Comparison of ENCODE assay signal across 8 cellular contexts in genomic region chr1:156081174-156082110, GRCh38. TPM values are rescaled to one million over a fixed set of nuclear protein-coding genes. Genes with fewer than 3 reads are reported as not detected.
DNase-seq lines count a peak whose midpoint lies in the region; ATAC-seq and TF ChIP-seq lines count a peak whose summit lies in the region.

No MANE protein-coding gene starts in this region.

- H3K9ac ChIP-seq in NT2/D1 (ENCODE audit: insufficient read length, low read depth): peak overlapping the region; percentile 96

- DNase-seq in GM13977 (ENCODE audit: low spot score) (peak; percentile 44), NT2/D1 (ENCODE audit: low read depth, low spot score) (no peak), gastrocnemius medialis (no peak), cerebellum (ENCODE audit: low spot score) (no peak), NOMO-1 (lab: John Stamatoyannopoulos, UW; ENCODE audit: unreplicated experiment in 2 of 2) (no peak), GM19238 (ENCODE audit: insufficient read length, low spot score) (no peak)
- DNase-seq in effector CD8-positive, alpha-beta T cell (lab: John Stamatoyannopoulos, UW): no peak

- TF ChIP-seq POLR2A in gastrocnemius medialis (IDR thresholded peaks at IDR 0.05): no peak

- H3K4me3 ChIP-seq in NT2/D1 (ENCODE audit: insufficient read length, low read depth) (peak overlapping the region; percentile 93), esophagus (ENCODE audit: low read depth in 1 of 2, low read length in 2 of 2) (peak overlapping the region; percentile 31 to 79), gastrocnemius medialis (peak overlapping the region; percentile 81 to 95 (median 87))

- H3K9me3 ChIP-seq in NT2/D1 (ENCODE audit: insufficient read depth, low read length) (no peaks in the 10 kb centered on the region), esophagus (ENCODE audit: control insufficient read depth in 2 of 2, insufficient read depth in 1 of 2, low read depth in 1 of 2, low read length in 1 of 2) (no peaks in the 10 kb centered on the region), gastrocnemius medialis (no peaks in the 10 kb centered on the region)

- no peaks in the 10 kb centered on the region for H3K27me3 ChIP-seq in NT2/D1 (ENCODE audit: insufficient read depth, insufficient read length)
- no peaks in the 10 kb centered on the region for H3K27me3 ChIP-seq in esophagus (ENCODE audit: control insufficient read depth in 1 of 2, insufficient read depth in 2 of 2, low read length in 2 of 2)
- peaks cover 0 to 5% (median 0%) of the 10 kb centered on the region in 3 donors for H3K27me3 ChIP-seq in gastrocnemius medialis

- H3K36me3 ChIP-seq in NT2/D1 (ENCODE audit: insufficient read depth, insufficient read length, low read length) (peaks cover 46% of the 10 kb centered on the region), esophagus (ENCODE audit: control insufficient read depth in 2 of 2, insufficient read depth in 2 of 2, low read length in 1 of 2) (peaks cover 0 to 4% of the 10 kb centered on the region in 2 donors), gastrocnemius medialis (no peaks in the 10 kb centered on the region)

- peaks cover 23% of the 10 kb centered on the region for H3K4me1 ChIP-seq in NT2/D1 (ENCODE audit: insufficient read depth, insufficient read length)
- peaks cover 0 to 6% of the 10 kb centered on the region in 2 donors for H3K4me1 ChIP-seq in esophagus (ENCODE audit: control insufficient read depth in 2 of 2, insufficient read depth in 2 of 2, low read length in 1 of 2)
- H3K4me1 ChIP-seq in gastrocnemius medialis: peaks cover 3 to 14% of the 10 kb centered on the region in 2 donors

- H3K27ac ChIP-seq in esophagus (ENCODE audit: low read depth in 2 of 2, low read length in 1 of 2) (no peak overlapping the region), gastrocnemius medialis (no peak overlapping the region)

- 4 to 9% methylated on average over 36 to 61 of the region's 64 CpGs for WGBS in esophagus, 2 donors

- intact Hi-C loops in gastrocnemius medialis (cut with DNase I; ENCODE audit: low total_unique reads): no loop called here

- no peak for TF ChIP-seq CTCF in GM13977 (IDR thresholded peaks at IDR 0.05; ENCODE audit: extremely low read depth, insufficient read depth, missing control alignments)
- no peak for TF ChIP-seq CTCF in gastrocnemius medialis (IDR thresholded peaks at IDR 0.05 in 4 of 5, conservative IDR thresholded peaks at IDR 0.05 in 1 of 5)

- in situ Hi-C loops in GM13977 (cut with MboI; ENCODE audit: low pct_unique_long_range_greater_than_20kb, low sequenced_read_pairs, unreplicated experiment): no loop called here
- in situ Hi-C loops in gastrocnemius medialis (cut with MboI; ENCODE audit: low sequenced_read_pairs in 4 of 4): no loop called here

- no peak for ATAC-seq in gastrocnemius medialis

RNA-seq across cellular contexts. Expression of gene MEX3A, which starts 0.8 kb away (rescaled TPM):
- polyA plus RNA-seq in esophagus: under 1 TPM; 0.36 to 0.59 TPM
- total RNA-seq in gastrocnemius medialis (not detected), cerebellum (49.8 TPM)

RNA-seq across cellular contexts. Expression of gene RAB25, which starts 20.5 kb away (rescaled TPM):
- polyA plus RNA-seq in esophagus: 100 to 1,000 TPM; 470 to 576 TPM
- 1 to 10 TPM in 1 of 4 donors, not detected in 3; 1.2 TPM for total RNA-seq in gastrocnemius medialis
- total RNA-seq in cerebellum: not detected

RNA-seq across cellular contexts. Expression of gene LAMTOR2, which starts 26.9 kb away (rescaled TPM):
- polyA plus RNA-seq in esophagus: 100 to 1,000 TPM in 1 of 2 donors, 10 to 100 TPM in 1; 82.6 to 101 TPM
- total RNA-seq in gastrocnemius medialis: 10 to 100 TPM; 51.5 to 82.7 (median 72.6) TPM
- total RNA-seq in cerebellum: 19.6 TPM

RNA-seq across cellular contexts. Expression of gene UBQLN4, which starts 27.8 kb away (rescaled TPM):
- 10 to 100 TPM; 18.3 to 21.0 TPM for polyA plus RNA-seq in esophagus
- 10 to 100 TPM; 42.3 to 60.1 (median 46.0) TPM for total RNA-seq in gastrocnemius medialis
- total RNA-seq in cerebellum: 21.9 TPM

RNA-seq across cellular contexts. Expression of gene LMNA, which starts 33.1 kb away (rescaled TPM):
- polyA plus RNA-seq in esophagus: 100 to 1,000 TPM; 183 to 230 TPM
- total RNA-seq in gastrocnemius medialis (100 to 1,000 TPM; 143 to 244 (median 220) TPM), cerebellum (26.9 TPM)

Comparison
In these comparisons a context has a peak if more than half of its experiments do, and no peak if none do; other contexts are left out.
1. RNA of gene MEX3A, which starts 0.8 kb away (total RNA-seq): 49.8 TPM in cerebellum (single experiment); not detected in gastrocnemius medialis; every median in the first group is over 10 times any median in the second.
2. Peak in every context shown above with its lines, with median percentiles within 50 percentile points of each other: H3K4me3 ChIP-seq.